8 cellular contexts compared by ENCODE assay signal in genomic region chr12:121626087-121626852, GRCh38. TPM values are rescaled to one million over a fixed set of nuclear protein-coding genes. Genes with fewer than 3 reads are reported as not detected.
DNase-seq lines count a peak whose midpoint lies in the region; ATAC-seq, FAIRE-seq and TF ChIP-seq lines count a peak whose summit lies in the region.

TSS of gene ORAI1 (plus strand) at chr12:121626530.

- TF ChIP-seq CTCF in WERI-Rb-1 (IDR thresholded peaks at IDR 0.05; ENCODE audit: low read depth, low read length) = no peak
- TF ChIP-seq CTCF in breast epithelium (IDR thresholded peaks at IDR 0.05) = peak in 1 of 3 donors; percentile 33

- H3K27me3 ChIP-seq in WERI-Rb-1 (ENCODE audit: insufficient read depth, low read depth, severe bottlenecking) (no peaks in the 10 kb centered on the region), breast epithelium (no peaks in the 10 kb centered on the region), small intestine (ENCODE audit: control insufficient read depth in 2 of 2, insufficient read depth in 2 of 2, low read length in 2 of 2) (no peaks in the 10 kb centered on the region)

- H3K4me3 ChIP-seq in WERI-Rb-1 (ENCODE audit: low read depth, low read length) = peak within 1 kb of the TSS; percentile 59
- peak within 1 kb of the TSS; percentile 62 to 73 (median 67) for H3K4me3 ChIP-seq in breast epithelium
- H3K4me3 ChIP-seq in small intestine (ENCODE audit: low read depth in 1 of 2, low read length in 2 of 2) = peak within 1 kb of the TSS; percentile 51 to 94

- no peak for TF ChIP-seq POLR2A in breast epithelium (IDR thresholded peaks at IDR 0.05)

- intact Hi-C loops in breast epithelium (cut with DNase I; ENCODE audit: low total_unique reads) = no loop called here

- WGBS in small intestine, 3 donors = 0 to 1% (median 1%) methylated on average over 41 to 92 of the region's 92 CpGs

- peaks cover 3% of the 10 kb centered on the region in 2 donors for H3K4me1 ChIP-seq in breast epithelium
- peaks cover 4 to 9% of the 10 kb centered on the region in 2 donors for H3K4me1 ChIP-seq in small intestine (ENCODE audit: control insufficient read depth in 2 of 2, insufficient read depth in 1 of 2, low read depth in 1 of 2, low read length in 1 of 2)

- in situ Hi-C loops in ACHN (cut with HindIII; ENCODE audit: low pct_ligation_motif_present, low pct_unique_long_range_greater_than_20kb, low sequenced_read_pairs) = no loop called here

- H3K27ac ChIP-seq in WERI-Rb-1 = peak within 1 kb of the TSS; percentile 80
- H3K27ac ChIP-seq in breast epithelium = peak within 1 kb of the TSS; percentile 79 to 96
- H3K27ac ChIP-seq in small intestine (ENCODE audit: low read depth in 1 of 2, low read length in 1 of 2) = peak within 1 kb of the TSS; percentile 90 to 97

- peaks cover 7% of the 10 kb centered on the region for H3K36me3 ChIP-seq in WERI-Rb-1
- no peaks in the 10 kb centered on the region for H3K36me3 ChIP-seq in breast epithelium
- no peaks in the 10 kb centered on the region for H3K36me3 ChIP-seq in small intestine (ENCODE audit: control insufficient read depth in 2 of 2, insufficient read depth in 2 of 2, low read length in 2 of 2)

- DNase-seq in ACHN = peak; percentile 97
- DNase-seq in NCI-H2227 (lab: John Stamatoyannopoulos, UW; ENCODE audit: unreplicated experiment) = peak; percentile 98
- peak; percentile 96 for DNase-seq in WERI-Rb-1
- peak; percentile 90 to 94 for DNase-seq in breast epithelium (ENCODE audit: low spot score in 2 of 2)
- peak; percentile 94 for DNase-seq in iPS-NIHi11 (ENCODE audit: low spot score)
- DNase-seq in small intestine = peak; percentile 96

- ATAC-seq in GM18870 (IDR thresholded peaks at IDR 0.05; ENCODE audit: unreplicated experiment) = peak; percentile 45
- peak; percentile 62 for ATAC-seq in HG03135 (IDR thresholded peaks at IDR 0.05; ENCODE audit: unreplicated experiment)

- FAIRE-seq in small intestine (lab: Jason Lieb, UNC) = no peak

- H3K9me3 ChIP-seq in WERI-Rb-1 (ENCODE audit: severe bottlenecking) (no peaks in the 10 kb centered on the region), breast epithelium (no peaks in the 10 kb centered on the region), small intestine (ENCODE audit: control insufficient read depth, low read depth) (no peaks in the 10 kb centered on the region)

RNA-seq across cellular contexts. Expression of gene ORAI1, which starts in this region (rescaled TPM):
- 10 to 100 TPM in 1 of 3 donors, 1 to 10 TPM in 2; 6.0 to 12.5 (median 6.7) TPM for total RNA-seq in breast epithelium
- polyA plus RNA-seq in small intestine = 10 to 100 TPM; 16.1 to 51.4 (median 30.8) TPM

Comparison
In these comparisons a context has a peak if more than half of its experiments do, and no peak if none do; other contexts are left out.
1. Peak in every context shown above with its lines: DNase-seq, ATAC-seq, H3K4me3 ChIP-seq and H3K27ac ChIP-seq.